In the genomic region with DNA sequence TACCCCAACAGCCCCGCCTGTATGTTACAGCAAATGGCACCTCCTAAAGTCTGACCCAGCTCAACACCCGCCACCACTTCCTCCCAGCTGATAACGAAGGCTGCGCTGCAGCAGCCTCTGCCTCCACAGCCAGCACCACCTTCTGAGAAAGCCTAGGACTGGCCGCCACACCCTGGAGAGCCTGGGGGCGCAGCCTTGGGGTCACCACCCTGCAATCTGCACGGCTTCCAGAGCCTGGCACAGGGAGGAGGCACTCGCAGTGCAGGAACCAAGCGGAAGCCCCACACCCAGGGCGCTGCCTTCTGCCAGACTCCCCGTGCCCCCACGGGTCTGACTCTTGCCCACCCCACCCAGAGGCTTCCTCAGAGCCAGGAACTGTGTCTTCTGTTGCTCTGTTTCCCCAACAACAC, we compare ENCODE assay signal across 12 cellular contexts.
DNase-seq lines count a peak whose midpoint lies in the region; ATAC-seq and TF ChIP-seq lines count a peak whose summit lies in the region.
"Had no signal": no experiment of that assay in that cellular context is flagged by ENCODE, and none has a peak within 500 bp of the region (broad histone marks: within the 10 kb centered on the region; RNA-seq: fewer than 3 reads in every experiment).

No MANE protein-coding gene starts in this region.

- CTCF ChIA-PET in CD4-positive, alpha-beta memory T cell (lab: Charles Lee; ENCODE audit: partially characterized antibody) = interaction anchor here (1.0 kb wide), 1 partner anchor 16 kb away, joined by 6 read pairs; no protein-coding TSS in a partner anchor
- CTCF ChIA-PET in GM10248 (lab: Yijun Ruan, JAX) = no interaction called here

- peak overlapping the region; percentile 24 to 83 (median 68) for H3K4me3 Mint-ChIP-seq in CD4-positive, alpha-beta memory T cell
- H3K4me3 Mint-ChIP-seq in activated T-helper 17 cell treated with anti-CD3 and anti-CD28 coated beads, Interleukin-2, amount 50 U/mL, for 72 hours = peak overlapping the region; percentile 58
- H3K4me3 Mint-ChIP-seq in natural killer cell treated with Interleukin-12 subunit alpha and Interleukin-12 subunit beta and Interleukin-15 and Interleukin-18, amount 100 ng/mL, for 72 hours = peak overlapping the region; percentile 68

- peak; percentile 77 for ATAC-seq in activated T-helper 17 cell treated with anti-CD3 and anti-CD28 coated beads, Interleukin-2, amount 50 U/mL, for 72 hours (replicated peaks)
- peak; percentile 92 to 94 for ATAC-seq in natural killer cell treated with Interleukin-12 subunit alpha and Interleukin-12 subunit beta and Interleukin-15 and Interleukin-18, amount 100 ng/mL, for 72 hours
- ATAC-seq in GM18517 (IDR thresholded peaks at IDR 0.05; ENCODE audit: unreplicated experiment) = no peak
- no peak for ATAC-seq in HG02610 (IDR thresholded peaks at IDR 0.05; ENCODE audit: unreplicated experiment)

- H3K9me3 Mint-ChIP-seq in CD4-positive, alpha-beta memory T cell = no peaks in the 10 kb centered on the region
- no peaks in the 10 kb centered on the region for H3K9me3 Mint-ChIP-seq in activated T-helper 17 cell treated with anti-CD3 and anti-CD28 coated beads, Interleukin-2, amount 50 U/mL, for 72 hours
- H3K9me3 Mint-ChIP-seq in natural killer cell treated with Interleukin-12 subunit alpha and Interleukin-12 subunit beta and Interleukin-15 and Interleukin-18, amount 100 ng/mL, for 72 hours = no peaks in the 10 kb centered on the region

- H3K9me3 ChIP-seq in CD4-positive, alpha-beta memory T cell (ENCODE audit: control insufficient read depth in 1 of 2, low read length in 2 of 2) = no peaks in the 10 kb centered on the region
- H3K9me3 ChIP-seq: thoracic aorta had no signal

- H3K27ac Mint-ChIP-seq in CD4-positive, alpha-beta memory T cell = peak overlapping the region in 6 of 7 donors; percentile 73 to 91 (median 88)
- H3K27ac Mint-ChIP-seq in activated T-helper 17 cell treated with anti-CD3 and anti-CD28 coated beads, Interleukin-2, amount 50 U/mL, for 72 hours = peak overlapping the region; percentile 87
- peak overlapping the region; percentile 29 to 73 for H3K27ac Mint-ChIP-seq in natural killer cell treated with Interleukin-12 subunit alpha and Interleukin-12 subunit beta and Interleukin-15 and Interleukin-18, amount 100 ng/mL, for 72 hours

- no peak for TF ChIP-seq CTCF in GM10248 (IDR thresholded peaks at IDR 0.05; ENCODE audit: control extremely low read depth, extremely low read depth, low read depth, missing control alignments)

- no peak overlapping the region for H3K27ac ChIP-seq in CD4-positive, alpha-beta memory T cell (ENCODE audit: low read depth, low read length)
- H3K27ac ChIP-seq: thoracic aorta had no signal

- peaks cover 24% of the 10 kb centered on the region for H3K4me1 ChIP-seq in CD4-positive, alpha-beta memory T cell (ENCODE audit: insufficient read depth, low read length)

- peaks cover 8 to 21% (median 12%) of the 10 kb centered on the region in 4 donors for H3K4me1 Mint-ChIP-seq in CD4-positive, alpha-beta memory T cell
- peaks cover 9% of the 10 kb centered on the region for H3K4me1 Mint-ChIP-seq in activated T-helper 17 cell treated with anti-CD3 and anti-CD28 coated beads, Interleukin-2, amount 50 U/mL, for 72 hours
- peaks cover 20 to 29% of the 10 kb centered on the region in 2 donors for H3K4me1 Mint-ChIP-seq in natural killer cell treated with Interleukin-12 subunit alpha and Interleukin-12 subunit beta and Interleukin-15 and Interleukin-18, amount 100 ng/mL, for 72 hours (ENCODE audit: low read depth in 2 of 2)

- peaks cover 0 to 8% of the 10 kb centered on the region in 2 donors for H3K36me3 Mint-ChIP-seq in CD4-positive, alpha-beta memory T cell
- no peaks in the 10 kb centered on the region for H3K36me3 Mint-ChIP-seq in activated T-helper 17 cell treated with anti-CD3 and anti-CD28 coated beads, Interleukin-2, amount 50 U/mL, for 72 hours (ENCODE audit: low read depth)
- H3K36me3 Mint-ChIP-seq in natural killer cell treated with Interleukin-12 subunit alpha and Interleukin-12 subunit beta and Interleukin-15 and Interleukin-18, amount 100 ng/mL, for 72 hours = no peaks in the 10 kb centered on the region

- POLR2A ChIA-PET in CD4-positive, alpha-beta memory T cell (lab: Charles Lee; ENCODE audit: partially characterized antibody) = interaction anchor here (1.0 to 1.3 kb wide), 2 partner anchors 16 to 200 kb away, joined by 3 to 4 read pairs; no protein-coding TSS in a partner anchor
- POLR2A ChIA-PET in GM10248 (lab: Yijun Ruan, JAX) = no interaction called here

- no peaks in the 10 kb centered on the region for H3K36me3 ChIP-seq in CD4-positive, alpha-beta memory T cell (ENCODE audit: insufficient read depth, low read length)
- H3K36me3 ChIP-seq: thoracic aorta had no signal

- H3K27me3 Mint-ChIP-seq in CD4-positive, alpha-beta memory T cell = no peaks in the 10 kb centered on the region
- H3K27me3 Mint-ChIP-seq in activated T-helper 17 cell treated with anti-CD3 and anti-CD28 coated beads, Interleukin-2, amount 50 U/mL, for 72 hours = no peaks in the 10 kb centered on the region
- H3K27me3 Mint-ChIP-seq in natural killer cell treated with Interleukin-12 subunit alpha and Interleukin-12 subunit beta and Interleukin-15 and Interleukin-18, amount 100 ng/mL, for 72 hours = peaks cover 0 to 9% of the 10 kb centered on the region in 2 donors

- intact Hi-C loops in CD4-positive, alpha-beta memory T cell (cut with micrococcal nuclease) = no loop called here

- no peaks in the 10 kb centered on the region for H3K27me3 ChIP-seq in CD4-positive, alpha-beta memory T cell (ENCODE audit: insufficient read depth, low read length)

- peak overlapping the region in 1 of 2 donors; percentile 43 for H3K4me3 ChIP-seq in CD4-positive, alpha-beta memory T cell (ENCODE audit: low read length in 2 of 2)
- H3K4me3 ChIP-seq: skin epidermis, thoracic aorta had no signal

- peak in 4 of 5 donors; percentile 47 to 59 (median 54) for DNase-seq in CD4-positive, alpha-beta memory T cell
- DNase-seq in UCSD-AML1 (lab: John Stamatoyannopoulos, UW; ENCODE audit: unreplicated experiment) = peak; percentile 38
- DNase-seq in natural killer cell treated with Interleukin-12 subunit alpha and Interleukin-12 subunit beta and Interleukin-15 and Interleukin-18, amount 100 ng/mL, for 72 hours (ENCODE audit: low spot score) = peak; percentile 77
- no peak for DNase-seq in GM10248 (ENCODE audit: extremely low spot score)
- no peak for DNase-seq in GM19238 (ENCODE audit: insufficient read length, low spot score)
- DNase-seq: midbrain, RPMI8226 had no signal

Comparison
In these comparisons a context has a peak if more than half of its experiments do, and no peak if none do; other contexts are left out.
1. DNase-seq: peak in CD4-positive, alpha-beta memory T cell (4 of 5), UCSD-AML1 (single experiment) and natural killer cell treated with Interleukin-12 subunit alpha and Interleukin-12 subunit beta and Interleukin-15 and Interleukin-18, amount 100 ng/mL, for 72 hours (single experiment); none in GM10248 (single experiment) and GM19238 (single experiment).
2. ATAC-seq: peak in activated T-helper 17 cell treated with anti-CD3 and anti-CD28 coated beads, Interleukin-2, amount 50 U/mL, for 72 hours (single experiment) and natural killer cell treated with Interleukin-12 subunit alpha and Interleukin-12 subunit beta and Interleukin-15 and Interleukin-18, amount 100 ng/mL, for 72 hours (2 of 2); none in GM18517 (single experiment) and HG02610 (single experiment).
3. Peak in every context shown above with its lines, with median percentiles within 50 percentile points of each other: H3K27ac Mint-ChIP-seq and H3K4me3 Mint-ChIP-seq.